In genomic region chr4:108903464-108904221, GRCh38 we compare ENCODE assay signal across 1 cellular context.
TF ChIP-seq lines count a peak whose summit lies in the region.

No MANE protein-coding gene starts in this region.

TF ChIP-seq in K562, 482 proteins besides CTCF, POLR2A, EP300 and RAD21 (continued from another document):
- TF ChIP-seq CHAMP1 (IDR thresholded peaks at IDR 0.05) (no peak), EZH2 (IDR thresholded peaks at IDR 0.05; ENCODE audit: borderline replicate concordance, low read depth, low read length) (no peak)
